In the genomic region with DNA sequence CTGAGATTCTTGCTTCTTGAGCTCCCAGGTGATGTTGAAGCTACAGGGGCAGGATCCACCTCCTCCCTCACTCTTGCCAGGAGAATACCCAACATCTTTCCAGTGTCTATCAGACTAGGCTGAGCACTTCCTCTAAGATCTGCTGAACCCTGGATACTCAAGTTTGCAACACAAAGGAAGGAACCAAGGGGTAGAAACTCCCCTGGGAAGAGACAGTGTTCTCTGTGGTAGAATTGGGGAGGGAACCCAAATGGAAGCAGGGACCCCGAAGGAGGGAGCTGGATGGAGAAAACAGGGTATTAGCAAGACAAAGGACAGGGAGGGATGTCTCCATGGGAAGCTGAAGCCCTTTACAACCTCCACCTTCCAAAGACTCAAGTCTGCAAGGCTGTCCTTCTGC, we compare ENCODE assay signal across 22 cellular contexts.
"Had no signal": no experiment of that assay in that cellular context is flagged by ENCODE, and none has a peak within 500 bp of the region (broad histone marks: within the 10 kb centered on the region; RNA-seq: fewer than 3 reads in every experiment).

No MANE protein-coding gene starts in this region.

- FAIRE-seq: colon, islet of Langerhans, urothelium cell line had no signal

- H3K9ac ChIP-seq: parathyroid adenoma had no signal

- H3K36me3 Mint-ChIP-seq: naive thymus-derived CD4-positive, alpha-beta T cell had no signal

- H3K79me2 ChIP-seq: parathyroid adenoma had no signal

- H3K4me3 Mint-ChIP-seq: naive thymus-derived CD4-positive, alpha-beta T cell; nephron progenitor cell had no signal

- DNase-seq: dermis blood vessel endothelial cell; foreskin melanocyte; head of caudate nucleus; hippocampal formation; mammary epithelial cell; naive thymus-derived CD4-positive, alpha-beta T cell; nephron progenitor cell; psoas muscle; retina; right lobe of liver; stimulated activated CD4-positive, alpha-beta T cell treated with anti-CD3 and anti-CD28 coated beads, Interleukin-15, amount 100 ng/mL, for 24 hours; stimulated activated CD4-positive, alpha-beta T cell treated with anti-CD3 and anti-CD28 coated beads, Interleukin-1b, Interleukin-23, amount 100 ng/mL, for 48 hours; stimulated activated CD4-positive, alpha-beta T cell treated with anti-CD3 and anti-CD28 coated beads, Interleukin-4, amount 100 ng/mL, for 4 hours; stimulated activated naive CD4-positive, alpha-beta T cell; stomach; substantia nigra; trophoblast cell had no signal

- H3K36me3 ChIP-seq: right lobe of liver, stomach had no signal

- H3K4me3 ChIP-seq: psoas muscle, right lobe of liver, stomach had no signal

- H3K9me3 ChIP-seq: psoas muscle, right lobe of liver, stomach had no signal

- H3K27ac ChIP-seq: parathyroid adenoma, psoas muscle, right lobe of liver, stomach had no signal

- H3K4me1 ChIP-seq: parathyroid adenoma, psoas muscle, right lobe of liver, stomach had no signal

- H3K27me3 ChIP-seq: right lobe of liver had no signal

- H2AFZ ChIP-seq: parathyroid adenoma had no signal

- H3K9me3 Mint-ChIP-seq: naive thymus-derived CD4-positive, alpha-beta T cell; nephron progenitor cell had no signal

- H3K27ac Mint-ChIP-seq: naive thymus-derived CD4-positive, alpha-beta T cell; nephron progenitor cell had no signal

- ATAC-seq: left lobe of liver; naive thymus-derived CD4-positive, alpha-beta T cell; psoas muscle; right lobe of liver had no signal
